Comparison of ENCODE assay signal across 21 cellular contexts in genomic region chr10:122939819-122940543, GRCh38. TPM values are rescaled to one million over a fixed set of nuclear protein-coding genes. Genes with fewer than 3 reads are reported as not detected.
A peak's percentile ranks its signal among the peaks of the same experiment; 100 is the strongest.
DNase-seq lines count a peak whose midpoint lies in the region; ATAC-seq and TF ChIP-seq lines count a peak whose summit lies in the region.
"Had no signal": no experiment of that assay in that cellular context is flagged by ENCODE, and none has a peak within 500 bp of the region (broad histone marks: within the 10 kb centered on the region; RNA-seq: fewer than 3 reads in every experiment).

No MANE protein-coding gene starts in this region.

- no peaks in the 10 kb centered on the region for H3K27me3 ChIP-seq in A673 (replicated peaks; ENCODE audit: insufficient read depth, low read depth, low read length, poor library complexity)
- no peaks in the 10 kb centered on the region for H3K27me3 ChIP-seq in brain microvascular endothelial cell (replicated peaks)

- H3K36me3 Mint-ChIP-seq in activated T-helper 17 cell treated with anti-CD3 and anti-CD28 coated beads, Interleukin-2, amount 50 U/mL, for 72 hours (ENCODE audit: low read depth), result peaks cover 55% of the 10 kb centered on the region

- H3K4me1 ChIP-seq in A673 (ENCODE audit: insufficient read depth, low read length, poor library complexity, severe bottlenecking), result no peaks in the 10 kb centered on the region

- H3K9me3 Mint-ChIP-seq in activated T-helper 17 cell treated with anti-CD3 and anti-CD28 coated beads, Interleukin-2, amount 50 U/mL, for 72 hours, result no peaks in the 10 kb centered on the region
- H3K9me3 Mint-ChIP-seq: activated CD4-positive, alpha-beta T cell treated with anti-CD3 and anti-CD28 coated beads, Interleukin-2, amount 10 ng/mL, durations not matched to agents 24 days and 14 days; activated naive CD4-positive, alpha-beta T cell treated with anti-CD3 and anti-CD28 coated beads, Interleukin-2, amount 10 ng/mL, durations not matched to agents 7 days and 5 days; immature natural killer cell; natural killer cell had no signal

- CTCF ChIA-PET in A673 (lab: Charles Lee), result no interaction called here

- H3K4me3 Mint-ChIP-seq in activated T-helper 17 cell treated with anti-CD3 and anti-CD28 coated beads, Interleukin-2, amount 50 U/mL, for 72 hours, result no peak overlapping the region
- H3K4me3 Mint-ChIP-seq: activated CD4-positive, alpha-beta T cell treated with anti-CD3 and anti-CD28 coated beads, Interleukin-2, amount 10 ng/mL, durations not matched to agents 24 days and 14 days; activated naive CD4-positive, alpha-beta T cell treated with anti-CD3 and anti-CD28 coated beads, Interleukin-2, amount 10 ng/mL, durations not matched to agents 7 days and 5 days; immature natural killer cell; natural killer cell had no signal

- no TSS peak for BruUV-seq in A673 (replicated peaks; lab: Mats Ljungman, UMichigan)

- POLR2A ChIA-PET in A673 (lab: Charles Lee; ENCODE audit: low non-redundant PET), result no interaction called here

- no peaks in the 10 kb centered on the region for H3K27me3 Mint-ChIP-seq in activated T-helper 17 cell treated with anti-CD3 and anti-CD28 coated beads, Interleukin-2, amount 50 U/mL, for 72 hours
- H3K27me3 Mint-ChIP-seq: activated CD4-positive, alpha-beta T cell treated with anti-CD3 and anti-CD28 coated beads, Interleukin-2, amount 10 ng/mL, durations not matched to agents 24 days and 14 days; activated naive CD4-positive, alpha-beta T cell treated with anti-CD3 and anti-CD28 coated beads, Interleukin-2, amount 10 ng/mL, durations not matched to agents 7 days and 5 days had no signal

- H3K4me1 Mint-ChIP-seq in activated T-helper 17 cell treated with anti-CD3 and anti-CD28 coated beads, Interleukin-2, amount 50 U/mL, for 72 hours, result no peaks in the 10 kb centered on the region
- H3K4me1 Mint-ChIP-seq: activated naive CD4-positive, alpha-beta T cell treated with anti-CD3 and anti-CD28 coated beads, Interleukin-2, amount 10 ng/mL, durations not matched to agents 7 days and 5 days; natural killer cell had no signal

- ATAC-seq in HG02884 (IDR thresholded peaks at IDR 0.05; ENCODE audit: unreplicated experiment) (no peak), GM18909 (IDR thresholded peaks at IDR 0.05; ENCODE audit: poor library complexity, unreplicated experiment) (no peak), HG02938 (IDR thresholded peaks at IDR 0.05; ENCODE audit: unreplicated experiment) (no peak)
- ATAC-seq in activated T-helper 17 cell treated with anti-CD3 and anti-CD28 coated beads, Interleukin-2, amount 50 U/mL, for 72 hours (replicated peaks), result no peak
- ATAC-seq: GM12878, natural killer cell had no signal

- H3K9me3 ChIP-seq in A673 (ENCODE audit: low read depth, low read length, poor library complexity, severe bottlenecking), result no peaks in the 10 kb centered on the region

- DNase-seq in A673 (ENCODE audit: low spot score) (peak; percentile 4), HS-5 (ENCODE audit: low read depth) (peak; percentile 56), brain microvascular endothelial cell (peak; percentile 22), iris pigment epithelial cell (ENCODE audit: low read depth) (peak; percentile 84)
- DNase-seq: activated CD4-positive, alpha-beta T cell treated with anti-CD3 and anti-CD28 coated beads, Interleukin-2, amount 10 ng/mL, durations not matched to agents 24 days and 14 days; activated naive CD4-positive, alpha-beta T cell treated with anti-CD3 and anti-CD28 coated beads, Interleukin-2, amount 10 ng/mL, durations not matched to agents 7 days and 5 days; caudate nucleus; immature natural killer cell; natural killer cell; NCI-H1694; NCI-H510A; retina; stimulated activated CD4-positive, alpha-beta T cell treated with anti-CD3 and anti-CD28 coated beads, Interleukin-1b, Interleukin-23, amount 100 ng/mL, for 48 hours had no signal

- no peak overlapping the region for H3K27ac Mint-ChIP-seq in activated T-helper 17 cell treated with anti-CD3 and anti-CD28 coated beads, Interleukin-2, amount 50 U/mL, for 72 hours
- H3K27ac Mint-ChIP-seq: activated CD4-positive, alpha-beta T cell treated with anti-CD3 and anti-CD28 coated beads, Interleukin-2, amount 10 ng/mL, durations not matched to agents 24 days and 14 days; activated naive CD4-positive, alpha-beta T cell treated with anti-CD3 and anti-CD28 coated beads, Interleukin-2, amount 10 ng/mL, durations not matched to agents 7 days and 5 days; immature natural killer cell; natural killer cell had no signal

- in situ Hi-C loops in brain microvascular endothelial cell (cut with HindIII; ENCODE audit: low pct_ligation_motif_present, low sequenced_read_pairs), result no loop called here

- no peak overlapping the region for H3K27ac ChIP-seq in A673 (ENCODE audit: low read depth, low read length, poor library complexity, severe bottlenecking)
- H3K27ac ChIP-seq in brain microvascular endothelial cell, result peak overlapping the region; percentile 51

- TF ChIP-seq CTCF in A673 (conservative IDR thresholded peaks at IDR 0.05; ENCODE audit: low read depth, low read length) (no peak), brain microvascular endothelial cell (IDR thresholded peaks at IDR 0.05; ENCODE audit: low read depth, low read length, missing control alignments) (no peak)

- no peak overlapping the region for H3K4me3 ChIP-seq in A673 (ENCODE audit: low read depth, low read length, poor library complexity, severe bottlenecking)
- H3K4me3 ChIP-seq in brain microvascular endothelial cell (ENCODE audit: low read depth, low read length), result no peak overlapping the region
- H3K4me3 ChIP-seq: GM12878, lung had no signal

- H3K36me3 ChIP-seq in A673 (ENCODE audit: insufficient read depth, low read length, poor library complexity, severe bottlenecking), result peaks cover 22% of the 10 kb centered on the region
- peaks cover 4% of the 10 kb centered on the region for H3K36me3 ChIP-seq in brain microvascular endothelial cell (replicated peaks)

- intact Hi-C loops in A673 (cut with micrococcal nuclease; ENCODE audit: unreplicated experiment), result no loop called here

RNA-seq across cellular contexts. Expression of gene C10orf88, which starts 14.0 kb away (rescaled TPM):
- 14.2 and 17.7 TPM in 2 replicates for total RNA-seq in A673 (2021)
- total RNA-seq in activated T-helper 17 cell treated with anti-CD3 and anti-CD28 coated beads, Interleukin-2, amount 50 U/mL, for 72 hours, result 10 to 100 TPM; 12.2 to 13.3 TPM

RNA-seq across cellular contexts. Expression of gene FAM24A, which starts 29.6 kb away (rescaled TPM):
- not detected in 2 replicates for total RNA-seq in A673 (2021)
- not detected for total RNA-seq in activated T-helper 17 cell treated with anti-CD3 and anti-CD28 coated beads, Interleukin-2, amount 50 U/mL, for 72 hours
- total RNA-seq: activated CD4-positive, alpha-beta T cell treated with anti-CD3 and anti-CD28 coated beads, Interleukin-2, amount 10 ng/mL, durations not matched to agents 24 days and 14 days; G401; GM12878; HT1080; lung; natural killer cell had no signal

RNA-seq across cellular contexts. Expression of gene PSTK, which starts 40.2 kb away (rescaled TPM):
- 4.5 and 5.7 TPM in 2 replicates for total RNA-seq in A673 (2021)
- total RNA-seq in activated T-helper 17 cell treated with anti-CD3 and anti-CD28 coated beads, Interleukin-2, amount 50 U/mL, for 72 hours, result 1 to 10 TPM; 2.8 to 5.0 TPM

Comparison
In these comparisons a context has a peak if more than half of its experiments do, and no peak if none do; other contexts are left out.
1. DNase-seq: peak in every context shown above with its lines; median percentile 84 in iris pigment epithelial cell; 56 in HS-5; 22 in brain microvascular endothelial cell; 4 in A673.